ENCODE assay signal across 22 cellular contexts in genomic region chr16:49100366-49100765, GRCh38.
"Had no signal": no experiment of that assay in that cellular context is flagged by ENCODE, and none has a peak within 500 bp of the region (broad histone marks: within the 10 kb centered on the region; RNA-seq: fewer than 3 reads in every experiment).

No MANE protein-coding gene starts in this region.

- DNase-seq: stimulated activated CD4-positive, alpha-beta T cell treated with anti-CD3 and anti-CD28 coated beads, Interleukin-2, amount 100 ng/mL, for 48 hours; stimulated activated CD4-positive, alpha-beta T cell treated with anti-CD3 and anti-CD28 coated beads, Interleukin-4, amount 100 ng/mL, for 1 hour; stimulated activated CD4-positive, alpha-beta T cell treated with anti-CD3 and anti-CD28 coated beads, Interleukin-4, amount 100 ng/mL, for 24 hours; stimulated activated CD4-positive, alpha-beta T cell treated with anti-CD3 and anti-CD28 coated beads, Interleukin-4, amount 100 ng/mL, for 4 hours; stimulated activated CD8-positive, alpha-beta memory T cell treated with anti-CD3 and anti-CD28 coated beads, Interleukin-4, amount 100 ng/mL, for 48 hours; stimulated activated naive B cell treated with anti-CD40 and anti-IgM and Interleukin-4, amounts not matched to agents 10 μg/mL and 1 μg/mL and 100 μg/mL, for 72 hours; stimulated activated naive CD4-positive, alpha-beta T cell; stimulated activated naive CD4-positive, alpha-beta T cell treated with Interleukin-2 at 50 U/mL for 16 hours; stimulated activated naive CD8-positive, alpha-beta T cell treated with anti-CD3 and anti-CD28 coated beads, Interleukin-15, amount 100 ng/mL, for 72 hours; stimulated activated naive CD8-positive, alpha-beta T cell treated with anti-CD3 and anti-CD28 coated beads, Interleukin-15, Interleukin-2, amounts not matched to agents 100 U/mL and 50 U/mL, for 24 hours; stomach; substantia nigra; testis; thyroid gland; tibial artery; transverse colon; trophoblast cell; upper lobe of left lung; upper lobe of right lung; uterus had no signal

- ATAC-seq: stimulated activated effector memory CD8-positive, alpha-beta T cell treated with anti-CD3 and anti-CD28 coated beads, Interleukin-12 subunit alpha, Interleukin-12 subunit beta, amount 100 ng/mL, for 72 hours; stimulated activated memory B cell treated with anti-CD40 and anti-IgM and Interleukin-4, amounts not matched to agents 10 μg/mL and 1 μg/mL and 100 μg/mL, for 72 hours; stimulated activated naive B cell treated with anti-CD40 and anti-IgM and Interleukin-4, amounts not matched to agents 10 μg/mL and 1 μg/mL and 100 μg/mL, for 72 hours; stimulated activated naive CD8-positive, alpha-beta T cell treated with anti-CD3 and anti-CD28 coated beads, Interleukin-15, amount 100 ng/mL, for 72 hours; stimulated activated naive CD8-positive, alpha-beta T cell treated with anti-CD3 and anti-CD28 coated beads, Interleukin-15, Interleukin-2, amounts not matched to agents 100 U/mL and 50 U/mL, for 24 hours; upper lobe of right lung had no signal
